1 cellular context compared by ENCODE assay signal in genomic region chr14:35050652-35051051, GRCh38.
TF ChIP-seq lines count a peak whose summit lies in the region.

No MANE protein-coding gene starts in this region.

TF ChIP-seq in K562, 482 proteins besides CTCF, POLR2A, EP300 and RAD21 (continued from another document and continues in another):
- TF ChIP-seq, protein P1, sequence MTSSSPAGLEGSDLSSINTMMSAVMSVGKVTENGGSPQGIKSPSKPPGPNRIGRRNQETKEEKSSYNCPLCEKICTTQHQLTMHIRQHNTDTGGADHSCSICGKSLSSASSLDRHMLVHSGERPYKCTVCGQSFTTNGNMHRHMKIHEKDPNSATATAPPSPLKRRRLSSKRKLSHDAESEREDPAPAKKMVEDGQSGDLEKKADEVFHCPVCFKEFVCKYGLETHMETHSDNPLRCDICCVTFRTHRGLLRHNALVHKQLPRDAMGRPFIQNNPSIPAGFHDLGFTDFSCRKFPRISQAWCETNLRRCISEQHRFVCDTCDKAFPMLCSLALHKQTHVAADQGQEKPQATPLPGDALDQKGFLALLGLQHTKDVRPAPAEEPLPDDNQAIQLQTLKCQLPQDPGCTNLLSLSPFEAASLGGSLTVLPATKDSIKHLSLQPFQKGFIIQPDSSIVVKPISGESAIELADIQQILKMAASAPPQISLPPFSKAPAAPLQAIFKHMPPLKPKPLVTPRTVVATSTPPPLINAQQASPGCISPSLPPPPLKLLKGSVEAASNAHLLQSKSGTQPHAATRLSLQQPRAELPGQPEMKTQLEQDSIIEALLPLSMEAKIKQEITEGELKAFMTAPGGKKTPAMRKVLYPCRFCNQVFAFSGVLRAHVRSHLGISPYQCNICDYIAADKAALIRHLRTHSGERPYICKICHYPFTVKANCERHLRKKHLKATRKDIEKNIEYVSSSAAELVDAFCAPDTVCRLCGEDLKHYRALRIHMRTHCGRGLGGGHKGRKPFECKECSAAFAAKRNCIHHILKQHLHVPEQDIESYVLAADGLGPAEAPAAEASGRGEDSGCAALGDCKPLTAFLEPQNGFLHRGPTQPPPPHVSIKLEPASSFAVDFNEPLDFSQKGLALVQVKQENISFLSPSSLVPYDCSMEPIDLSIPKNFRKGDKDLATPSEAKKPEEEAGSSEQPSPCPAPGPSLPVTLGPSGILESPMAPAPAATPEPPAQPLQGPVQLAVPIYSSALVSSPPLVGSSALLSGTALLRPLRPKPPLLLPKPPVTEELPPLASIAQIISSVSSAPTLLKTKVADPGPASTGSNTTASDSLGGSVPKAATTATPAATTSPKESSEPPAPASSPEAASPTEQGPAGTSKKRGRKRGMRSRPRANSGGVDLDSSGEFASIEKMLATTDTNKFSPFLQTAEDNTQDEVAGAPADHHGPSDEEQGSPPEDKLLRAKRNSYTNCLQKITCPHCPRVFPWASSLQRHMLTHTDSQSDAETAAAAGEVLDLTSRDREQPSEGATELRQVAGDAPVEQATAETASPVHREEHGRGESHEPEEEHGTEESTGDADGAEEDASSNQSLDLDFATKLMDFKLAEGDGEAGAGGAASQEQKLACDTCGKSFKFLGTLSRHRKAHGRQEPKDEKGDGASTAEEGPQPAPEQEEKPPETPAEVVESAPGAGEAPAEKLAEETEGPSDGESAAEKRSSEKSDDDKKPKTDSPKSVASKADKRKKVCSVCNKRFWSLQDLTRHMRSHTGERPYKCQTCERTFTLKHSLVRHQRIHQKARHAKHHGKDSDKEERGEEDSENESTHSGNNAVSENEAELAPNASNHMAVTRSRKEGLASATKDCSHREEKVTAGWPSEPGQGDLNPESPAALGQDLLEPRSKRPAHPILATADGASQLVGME (CRISPR knock-in tag; IDR thresholded peaks at IDR 0.05) = no peak
- TF ChIP-seq SP2 (IDR thresholded peaks at IDR 0.05; ENCODE audit: extremely low read depth, low read depth, low read length, poor library complexity, severe bottlenecking) = no peak
- no peak for TF ChIP-seq RFX5 (IDR thresholded peaks at IDR 0.05; ENCODE audit: low read depth, low read length)
- peak; percentile 45; the same call in 1 of the 2 replicates for TF ChIP-seq SMARCC2 (IDR thresholded peaks at IDR 0.05; ENCODE audit: low read depth)
- peak; percentile 41 for TF ChIP-seq FOXM1 (IDR thresholded peaks at IDR 0.05; ENCODE audit: low read depth)
- no peak for TF ChIP-seq FOXM1 (CRISPR knock-in tag; IDR thresholded peaks at IDR 0.05; ENCODE audit: low read depth)
- no peak for TF ChIP-seq ADNP (tag; IDR thresholded peaks at IDR 0.05)
- peak; percentile 97 for TF ChIP-seq NFE2L1 (tag; IDR thresholded peaks at IDR 0.05; ENCODE audit: borderline replicate concordance, low read depth)
- peak; percentile 54; the same call in 1 of the 2 replicates for TF ChIP-seq FOXJ2 (tag; IDR thresholded peaks at IDR 0.05)
- no peak for TF ChIP-seq RBM15 (IDR thresholded peaks at IDR 0.05; ENCODE audit: insufficient read depth, low read length)
- 0 out of 2 replicates have a peak, but pooled peaks have one; percentile 25 for TF ChIP-seq NFIC (IDR thresholded peaks at IDR 0.05)
- 0 out of 2 replicates have a peak, but pooled peaks have one; percentile 58 for TF ChIP-seq MTA1 (IDR thresholded peaks at IDR 0.05; ENCODE audit: borderline replicate concordance)
- TF ChIP-seq ZKSCAN8 (CRISPR knock-in tag; IDR thresholded peaks at IDR 0.05) = no peak
- no peak for TF ChIP-seq SMARCB1 (IDR thresholded peaks at IDR 0.05; ENCODE audit: insufficient read length, low read depth)
- no peak for TF ChIP-seq BRD9 (IDR thresholded peaks at IDR 0.05; ENCODE audit: low read depth, partially characterized antibody)
- TF ChIP-seq, protein P2, sequence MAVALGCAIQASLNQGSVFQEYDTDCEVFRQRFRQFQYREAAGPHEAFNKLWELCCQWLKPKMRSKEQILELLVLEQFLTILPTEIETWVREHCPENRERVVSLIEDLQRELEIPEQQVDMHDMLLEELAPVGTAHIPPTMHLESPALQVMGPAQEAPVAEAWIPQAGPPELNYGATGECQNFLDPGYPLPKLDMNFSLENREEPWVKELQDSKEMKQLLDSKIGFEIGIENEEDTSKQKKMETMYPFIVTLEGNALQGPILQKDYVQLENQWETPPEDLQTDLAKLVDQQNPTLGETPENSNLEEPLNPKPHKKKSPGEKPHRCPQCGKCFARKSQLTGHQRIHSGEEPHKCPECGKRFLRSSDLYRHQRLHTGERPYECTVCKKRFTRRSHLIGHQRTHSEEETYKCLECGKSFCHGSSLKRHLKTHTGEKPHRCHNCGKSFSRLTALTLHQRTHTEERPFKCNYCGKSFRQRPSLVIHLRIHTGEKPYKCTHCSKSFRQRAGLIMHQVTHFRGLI (CRISPR knock-in tag; IDR thresholded peaks at IDR 0.05) = no peak
- TF ChIP-seq TAL1 (IDR thresholded peaks at IDR 0.05) = no peak
- no peak for TF ChIP-seq ESRRB (CRISPR knock-in tag; IDR thresholded peaks at IDR 0.05; ENCODE audit: borderline replicate concordance)
- TF ChIP-seq MAFF (IDR thresholded peaks at IDR 0.05; ENCODE audit: low read length) = peak; percentile 96
- TF ChIP-seq MGA (IDR thresholded peaks at IDR 0.05) = no peak
- TF ChIP-seq ZNF592 (IDR thresholded peaks at IDR 0.05) = peak; percentile 78
- TF ChIP-seq EP400 (IDR thresholded peaks at IDR 0.05) = 0 out of 2 replicates have a peak, but pooled peaks have one; percentile 46
- peak; percentile 63; the same call in 1 of the 2 replicates for TF ChIP-seq JUND (IDR thresholded peaks at IDR 0.05; ENCODE audit: borderline replicate concordance, low read depth, low read length)
- TF ChIP-seq JUND (tag; IDR thresholded peaks at IDR 0.05; ENCODE audit: borderline replicate concordance, low read depth, low read length) = peak; percentile 69; the same call in 1 of the 3 replicates
- TF ChIP-seq NELFE (IDR thresholded peaks at IDR 0.05; ENCODE audit: insufficient read depth, insufficient read length) = no peak
- peak; percentile 97 for TF ChIP-seq ZNF316 (IDR thresholded peaks at IDR 0.05)
- peak; percentile 94 for TF ChIP-seq C11orf30 (IDR thresholded peaks at IDR 0.05; ENCODE audit: low read depth)
- peak; percentile 49; the same call in 1 of the 2 replicates for TF ChIP-seq CC2D1A (IDR thresholded peaks at IDR 0.05)
- TF ChIP-seq MAFG (tag; conservative IDR thresholded peaks at IDR 0.05) = peak; percentile 99
- no peak for TF ChIP-seq BCOR (IDR thresholded peaks at IDR 0.05)
- no peak for TF ChIP-seq ASH1L (IDR thresholded peaks at IDR 0.05; ENCODE audit: borderline replicate concordance, low read depth, partially characterized antibody)
- TF ChIP-seq, protein P3, sequence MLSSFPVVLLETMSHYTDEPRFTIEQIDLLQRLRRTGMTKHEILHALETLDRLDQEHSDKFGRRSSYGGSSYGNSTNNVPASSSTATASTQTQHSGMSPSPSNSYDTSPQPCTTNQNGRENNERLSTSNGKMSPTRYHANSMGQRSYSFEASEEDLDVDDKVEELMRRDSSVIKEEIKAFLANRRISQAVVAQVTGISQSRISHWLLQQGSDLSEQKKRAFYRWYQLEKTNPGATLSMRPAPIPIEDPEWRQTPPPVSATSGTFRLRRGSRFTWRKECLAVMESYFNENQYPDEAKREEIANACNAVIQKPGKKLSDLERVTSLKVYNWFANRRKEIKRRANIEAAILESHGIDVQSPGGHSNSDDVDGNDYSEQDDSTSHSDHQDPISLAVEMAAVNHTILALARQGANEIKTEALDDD (IDR thresholded peaks at IDR 0.05) = 0 out of 2 replicates have a peak, but pooled peaks have one; percentile 38
- TF ChIP-seq RCOR1 (IDR thresholded peaks at IDR 0.05; ENCODE audit: borderline replicate concordance in 1 of 2, low read depth in 2 of 2, low read length in 2 of 2) = 0 out of 4 replicates have a peak, but pooled peaks of 1 of the 2 experiments have one; percentile 19
- TF ChIP-seq ZNF197 (CRISPR knock-in tag; IDR thresholded peaks at IDR 0.05; ENCODE audit: low read depth) = no peak
- TF ChIP-seq FOXA3 (CRISPR knock-in tag; conservative IDR thresholded peaks at IDR 0.05 in 1 of 2, IDR thresholded peaks at IDR 0.05 in 1 of 2) = peak in 1 of 2 experiments; percentile 69; a peak in 2 of 4 replicates
- TF ChIP-seq SAFB (IDR thresholded peaks at IDR 0.05; ENCODE audit: borderline replicate concordance, low read depth, low read length) = no peak
